In the genomic region with DNA sequence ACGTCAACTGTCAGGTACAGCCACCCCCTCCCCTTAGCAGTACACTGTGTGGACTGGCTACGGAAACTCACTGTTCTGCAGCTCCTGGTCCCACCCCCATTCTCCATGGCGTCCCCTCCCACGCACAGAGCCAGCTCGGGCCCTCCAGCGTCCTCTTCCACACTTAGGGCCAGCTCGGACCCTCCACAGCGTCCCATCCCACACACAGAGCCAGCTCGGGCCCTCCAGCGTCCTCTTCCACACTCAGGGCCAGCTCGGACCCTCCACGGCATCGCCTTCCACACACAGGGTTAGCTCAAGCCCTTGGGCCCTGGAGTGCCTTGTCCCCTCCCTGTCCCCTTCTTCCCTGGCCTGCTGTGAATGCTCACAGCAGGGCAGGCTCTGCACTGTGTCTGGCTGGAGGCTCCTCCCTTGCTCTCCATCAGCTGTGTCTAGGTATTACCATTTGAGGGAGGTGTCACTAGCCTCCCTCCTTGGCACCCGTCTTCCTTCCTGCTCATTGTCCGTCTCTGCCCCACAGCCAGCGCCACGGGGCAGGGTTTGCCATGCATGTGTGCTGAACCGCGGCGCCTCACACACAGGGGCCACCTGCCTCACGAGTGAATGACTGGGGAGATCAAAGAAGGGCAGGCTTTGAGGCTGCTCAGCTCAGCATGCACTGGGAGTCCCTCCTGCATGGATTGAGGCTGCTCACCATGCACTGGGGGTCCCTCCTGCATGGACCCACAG, we compare ENCODE assay signal across 1 cellular context.
TF ChIP-seq lines count a peak whose summit lies in the region.

No MANE protein-coding gene starts in this region.

TF ChIP-seq in WTC11, 78 proteins besides CTCF, POLR2A, EP300 and RAD21 (continued from another document):
- no peak for TF ChIP-seq HMGXB4 (CRISPR knock-in tag; IDR thresholded peaks at IDR 0.05)
- TF ChIP-seq ESRRA (CRISPR knock-in tag; IDR thresholded peaks at IDR 0.05; ENCODE audit: borderline replicate concordance), result no peak
- no peak for TF ChIP-seq HMGA2 (CRISPR knock-in tag; IDR thresholded peaks at IDR 0.05)
- TF ChIP-seq ERG (CRISPR knock-in tag; IDR thresholded peaks at IDR 0.05), result no peak
- no peak for TF ChIP-seq PRRX2 (CRISPR knock-in tag; IDR thresholded peaks at IDR 0.05)
- no peak for TF ChIP-seq E2F4 (CRISPR knock-in tag; IDR thresholded peaks at IDR 0.05; ENCODE audit: borderline replicate concordance, low read depth)
- TF ChIP-seq NR3C1 (CRISPR knock-in tag; conservative IDR thresholded peaks at IDR 0.05; ENCODE audit: low read depth), result no peak
- no peak for TF ChIP-seq ZNF138 (CRISPR knock-in tag; conservative IDR thresholded peaks at IDR 0.05)
- no peak for TF ChIP-seq ZNF317 (CRISPR knock-in tag; IDR thresholded peaks at IDR 0.05; ENCODE audit: borderline replicate concordance, low read depth)
- TF ChIP-seq FOXP4 (CRISPR knock-in tag; IDR thresholded peaks at IDR 0.05), result no peak
- TF ChIP-seq ATF1 (CRISPR knock-in tag; IDR thresholded peaks at IDR 0.05), result no peak
- TF ChIP-seq, protein P1, sequence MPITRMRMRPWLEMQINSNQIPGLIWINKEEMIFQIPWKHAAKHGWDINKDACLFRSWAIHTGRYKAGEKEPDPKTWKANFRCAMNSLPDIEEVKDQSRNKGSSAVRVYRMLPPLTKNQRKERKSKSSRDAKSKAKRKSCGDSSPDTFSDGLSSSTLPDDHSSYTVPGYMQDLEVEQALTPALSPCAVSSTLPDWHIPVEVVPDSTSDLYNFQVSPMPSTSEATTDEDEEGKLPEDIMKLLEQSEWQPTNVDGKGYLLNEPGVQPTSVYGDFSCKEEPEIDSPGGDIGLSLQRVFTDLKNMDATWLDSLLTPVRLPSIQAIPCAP (CRISPR knock-in tag; IDR thresholded peaks at IDR 0.05), result no peak
- TF ChIP-seq FOXK1 (CRISPR knock-in tag; IDR thresholded peaks at IDR 0.05), result no peak
- TF ChIP-seq CREB1 (CRISPR knock-in tag; IDR thresholded peaks at IDR 0.05), result no peak
